ENCODE assay signal across 8 cellular contexts in genomic region chr4:2818351-2818939, GRCh38. TPM values are rescaled to one million over a fixed set of nuclear protein-coding genes. Genes with fewer than 3 reads are reported as not detected.
DNase-seq lines count a peak whose midpoint lies in the region; TF ChIP-seq lines count a peak whose summit lies in the region.

No MANE protein-coding gene starts in this region.

- peaks cover 18% of the 10 kb centered on the region for H3K4me1 ChIP-seq in thymus (ENCODE audit: control insufficient read depth, insufficient read depth, low read length)

- 25% methylated on average over 54 of the region's 54 CpGs for WGBS in thymus

- H3K36me3 Mint-ChIP-seq in activated naive CD8-positive, alpha-beta T cell, result peaks cover 4% of the 10 kb centered on the region
- H3K36me3 Mint-ChIP-seq in CD14-positive monocyte, result peaks cover 71 to 83% of the 10 kb centered on the region in 2 donors

- H3K9me3 ChIP-seq in thymus (ENCODE audit: control insufficient read depth), result no peaks in the 10 kb centered on the region

- no peak overlapping the region for H3K27ac ChIP-seq in thymus (ENCODE audit: low read depth)

- H3K9me3 Mint-ChIP-seq in activated naive CD8-positive, alpha-beta T cell (ENCODE audit: low read depth), result no peaks in the 10 kb centered on the region
- no peaks in the 10 kb centered on the region for H3K9me3 Mint-ChIP-seq in CD14-positive monocyte

- no peak overlapping the region for H3K27ac Mint-ChIP-seq in activated naive CD8-positive, alpha-beta T cell
- no peak overlapping the region for H3K27ac Mint-ChIP-seq in CD14-positive monocyte

- intact Hi-C loops in CD14-positive monocyte (cut with micrococcal nuclease), result no loop called here

- peaks cover 14% of the 10 kb centered on the region for H3K36me3 ChIP-seq in thymus (ENCODE audit: control insufficient read depth, insufficient read depth)

- DNase-seq in NCI-H82 (lab: John Stamatoyannopoulos, UW) (peak; percentile 40), NCI-H82 treated with DMSO at 0.1 percent for 48 hours (lab: John Stamatoyannopoulos, UW; ENCODE audit: unreplicated experiment) (no peak), iPS-NIHi7 (ENCODE audit: extremely low spot score) (peak; percentile 83), UCSD-AML1 (lab: John Stamatoyannopoulos, UW; ENCODE audit: unreplicated experiment) (no peak), CD14-positive monocyte (ENCODE audit: low spot score) (no peak)
- DNase-seq in stimulated activated CD4-positive, alpha-beta T cell treated with anti-CD3 and anti-CD28 coated beads, Interleukin-4, amount 100 ng/mL, for 4 hours, result no peak

- H3K4me3 ChIP-seq in thymus (ENCODE audit: low read length), result peak overlapping the region; percentile 61

- peaks cover 47% of the 10 kb centered on the region for H3K4me1 Mint-ChIP-seq in activated naive CD8-positive, alpha-beta T cell (ENCODE audit: low read depth)
- peaks cover 53% of the 10 kb centered on the region for H3K4me1 Mint-ChIP-seq in CD14-positive monocyte

- H3K27me3 ChIP-seq in thymus (ENCODE audit: control insufficient read depth, insufficient read depth), result no peaks in the 10 kb centered on the region

- H3K27me3 Mint-ChIP-seq in activated naive CD8-positive, alpha-beta T cell, result no peaks in the 10 kb centered on the region
- H3K27me3 Mint-ChIP-seq in CD14-positive monocyte (ENCODE audit: low read depth in 3 of 3), result peaks cover 0 to 7% (median 2%) of the 10 kb centered on the region in 3 donors

- TF ChIP-seq CTCF in CD14-positive monocyte (IDR thresholded peaks at IDR 0.05), result no peak

- H3K4me3 Mint-ChIP-seq in activated naive CD8-positive, alpha-beta T cell, result peak overlapping the region; percentile 75
- no peak overlapping the region for H3K4me3 Mint-ChIP-seq in CD14-positive monocyte

RNA-seq across cellular contexts. Expression of gene ADD1, which starts 25.2 kb away (rescaled TPM):
- polyA plus RNA-seq in thymus, result 247 TPM
- polyA plus RNA-seq in CD14-positive monocyte, result 100 to 1,000 TPM in 1 of 2 donors, 10 to 100 TPM in 1; 76.1 to 103 TPM

RNA-seq across cellular contexts. Expression of gene SH3BP2, which starts 25.6 kb away (rescaled TPM):
- polyA plus RNA-seq in thymus (43.9 TPM), CD14-positive monocyte (10 to 100 TPM; 19.1 to 26.9 TPM)

Comparison
In these comparisons a context has a peak if more than half of its experiments do, and no peak if none do; other contexts are left out.
1. DNase-seq: peak in NCI-H82 (single experiment) and iPS-NIHi7 (single experiment); none in NCI-H82 treated with DMSO at 0.1 percent for 48 hours (single experiment), UCSD-AML1 (single experiment), CD14-positive monocyte (single experiment) and stimulated activated CD4-positive, alpha-beta T cell treated with anti-CD3 and anti-CD28 coated beads, Interleukin-4, amount 100 ng/mL, for 4 hours (0 of 2).